In the genomic region with DNA sequence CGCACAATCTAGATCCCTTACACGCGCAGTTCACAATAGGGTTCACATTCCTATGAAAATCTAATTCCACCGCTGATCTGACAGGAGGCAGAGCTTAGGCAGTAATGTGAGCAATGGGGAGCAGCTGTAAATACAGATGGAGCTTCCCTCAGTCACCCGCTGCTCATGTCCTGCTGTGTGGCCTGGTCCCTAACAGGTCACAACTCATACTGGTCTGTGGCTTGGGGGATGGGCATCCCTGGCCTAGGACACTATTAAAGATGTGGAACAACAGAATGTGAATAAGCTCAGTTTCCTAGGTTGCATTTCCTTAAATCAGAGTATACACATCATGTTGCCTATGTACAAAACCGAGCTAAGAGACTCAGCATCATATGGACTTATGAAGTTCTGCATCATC, we compare ENCODE assay signal across 25 cellular contexts. TPM values are rescaled to one million over a fixed set of nuclear protein-coding genes. Genes with fewer than 3 reads are reported as not detected.
"Had no signal": no experiment of that assay in that cellular context is flagged by ENCODE, and none has a peak within 500 bp of the region (broad histone marks: within the 10 kb centered on the region; RNA-seq: fewer than 3 reads in every experiment).

No MANE protein-coding gene starts in this region.

- H3K4me3 Mint-ChIP-seq: activated naive CD4-positive, alpha-beta T cell treated with anti-CD3 and anti-CD28 coated beads for 36 hours; activated naive CD8-positive, alpha-beta T cell; activated T-cell treated with anti-CD3 and anti-CD28 coated beads, Interleukin-2, amount 50 U/mL, for 4 hours; T-cell had no signal

- H3K27ac Mint-ChIP-seq: activated naive CD4-positive, alpha-beta T cell treated with anti-CD3 and anti-CD28 coated beads for 36 hours; activated naive CD8-positive, alpha-beta T cell; T-cell had no signal

- H3K9me3 ChIP-seq: adrenal gland, MG63 had no signal

- H3K27ac ChIP-seq: adrenal gland, coronary artery, SK-N-MC had no signal

- H3K4me1 ChIP-seq: adrenal gland had no signal

- DNase-seq: activated CD4-positive, alpha-beta T cell treated with anti-CD3 and anti-CD28 coated beads for 48 hours; activated CD4-positive, alpha-beta T cell treated with anti-CD3 and anti-CD28 coated beads, Interleukin-2, amount 50 U/mL, for 48 hours; activated CD8-positive, alpha-beta memory T cell treated with anti-CD3 and anti-CD28 coated beads for 24 hours; activated effector memory CD4-positive, alpha-beta T cell treated with anti-CD3 and anti-CD28 coated beads, Interleukin-2, amount 50 U/mL, for 16 hours; activated naive CD4-positive, alpha-beta T cell treated with anti-CD3 and anti-CD28 coated beads for 36 hours; activated T-cell treated with anti-CD3 and anti-CD28 coated beads, Interleukin-2, amount 50 U/mL, for 4 hours; adrenal gland; anterior cingulate cortex; MG63; MV-4-11; NCI-H1092 treated with DMSO at 0.1 percent for 48 hours; NCI-H1417 treated with DMSO at 0.1 percent for 48 hours; NCI-H1694 treated with DMSO at 0.1 percent for 48 hours; NCI-H2029 treated with DMSO at 0.1 percent for 48 hours; NCI-H345; NCI-H510A; NCI-H526 treated with DMSO at 0.1 percent for 48 hours; NCI-H82; SIG-M5; T-cell had no signal

- H3K27me3 Mint-ChIP-seq: activated naive CD8-positive, alpha-beta T cell; T-cell had no signal

- H3K4me3 ChIP-seq: adrenal gland, coronary artery, MG63, SK-N-MC had no signal

- H3K9me3 Mint-ChIP-seq: activated naive CD4-positive, alpha-beta T cell treated with anti-CD3 and anti-CD28 coated beads for 36 hours; activated T-cell treated with anti-CD3 and anti-CD28 coated beads, Interleukin-2, amount 50 U/mL, for 4 hours; T-cell had no signal

- ATAC-seq: activated CD4-positive, CD25-positive, alpha-beta regulatory T cell treated with anti-CD3 and anti-CD28 coated beads, Interleukin-2, amount 50 U/mL, for 24 hours; activated T-cell treated with anti-CD3 and anti-CD28 coated beads, Interleukin-2, amount 50 U/mL, for 4 hours; T-cell had no signal

- H3K27me3 ChIP-seq: adrenal gland, MG63 had no signal

RNA-seq across cellular contexts. Expression of gene IFI44, which starts 16.2 kb away (rescaled TPM):
- total RNA-seq: OCI-LY7 had no signal

RNA-seq across cellular contexts. Expression of gene IFI44L, which starts 45.6 kb away (rescaled TPM):
- total RNA-seq: OCI-LY7 had no signal
